In the genomic region with DNA sequence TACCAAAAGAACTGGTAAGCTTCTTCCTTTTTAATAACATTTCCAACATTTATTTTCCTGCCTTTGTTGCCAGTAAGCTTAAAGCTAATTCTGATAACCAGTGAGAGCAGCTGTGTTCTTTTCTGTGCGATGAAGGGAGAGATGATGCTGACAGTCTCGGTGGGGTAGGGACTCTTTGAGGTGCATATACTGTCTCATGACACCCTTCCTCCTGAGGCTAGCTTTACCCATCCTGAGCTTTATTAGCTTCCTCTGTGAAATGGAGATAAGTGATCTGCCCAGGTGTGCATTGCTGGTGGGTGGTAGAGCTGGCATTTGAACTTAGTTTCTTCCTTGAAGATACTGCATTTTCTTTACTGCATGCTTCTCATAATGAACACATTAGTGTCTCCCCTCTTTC, we compare ENCODE assay signal across 19 cellular contexts.
DNase-seq lines count a peak whose midpoint lies in the region; ATAC-seq, FAIRE-seq and TF ChIP-seq lines count a peak whose summit lies in the region.
"Had no signal": no experiment of that assay in that cellular context is flagged by ENCODE, and none has a peak within 500 bp of the region (broad histone marks: within the 10 kb centered on the region; RNA-seq: fewer than 3 reads in every experiment).

No MANE protein-coding gene starts in this region.

- H4K91ac ChIP-seq in H9 (ENCODE audit: insufficient read length, low read depth, low read length) (no peak overlapping the region), mesenchymal stem cell (ENCODE audit: low read length) (no peak overlapping the region)

- peak; percentile 38 for FAIRE-seq in GM12891 (lab: Jason Lieb, UNC)
- FAIRE-seq: G401.6, GM19239 had no signal

- H3K9ac ChIP-seq in H9 (ENCODE audit: extremely low read depth, insufficient read length, low read length) (no peak overlapping the region), mesenchymal stem cell (ENCODE audit: low read length) (no peak overlapping the region)

- H3K18ac ChIP-seq in H9 (ENCODE audit: insufficient read length, low read depth, low read length) (no peak overlapping the region), mesenchymal stem cell (ENCODE audit: low read depth in 1 of 2, low read length in 2 of 2) (no peak overlapping the region)

- peak overlapping the region; percentile 29 to 60 (median 49); a peak in 3 of 7 replicates for H3K27ac Mint-ChIP-seq in H9
- H3K27ac Mint-ChIP-seq: CD4-positive, alpha-beta memory T cell had no signal

- H3K27ac ChIP-seq in H9 (ENCODE audit: insufficient read length, low read depth, low read length) (no peak overlapping the region), mesenchymal stem cell (ENCODE audit: low read length, poor library complexity, severe bottlenecking) (no peak overlapping the region), suprapubic skin (no peak overlapping the region)

- no CpG with 5 or more reads among the region's 2 CpGs for WGBS in H9 (ENCODE audit: extremely low coverage, insufficient read length, low lambda C conversion rate)
- WGBS in mesenchymal stem cell: 83% methylated on average over 1 of the region's 2 CpGs
- WGBS in suprapubic skin: 82% methylated on average over 2 of the region's 2 CpGs

- H2BK5ac ChIP-seq in H9 (ENCODE audit: insufficient read length, low read length): no peak overlapping the region
- H2BK5ac ChIP-seq in mesenchymal stem cell (ENCODE audit: low read depth, low read length, poor library complexity, severe bottlenecking): no peak overlapping the region

- H3K36me3 ChIP-seq in mesenchymal stem cell (ENCODE audit: control insufficient read depth in 1 of 2, insufficient read depth in 2 of 2, low read depth in 1 of 2, low read length in 2 of 2) (no peaks in the 10 kb centered on the region), suprapubic skin (peaks cover 4% of the 10 kb centered on the region)

- H4K5ac ChIP-seq in H9 (ENCODE audit: insufficient read length, low read depth, low read length): no peak overlapping the region

- H3K23ac ChIP-seq in H9 (ENCODE audit: insufficient read length, low read depth, low read length) (no peak overlapping the region), mesenchymal stem cell (ENCODE audit: low read length in 2 of 2) (peak overlapping the region in 1 of 2 experiments; percentile 69)

- TF ChIP-seq CTCF in H9 (conservative IDR thresholded peaks at IDR 0.05) (no peak), suprapubic skin (IDR thresholded peaks at IDR 0.05) (no peak)

- H3K27me3 Mint-ChIP-seq in H9 (ENCODE audit: low read depth): no peaks in the 10 kb centered on the region
- H3K27me3 Mint-ChIP-seq: CD4-positive, alpha-beta memory T cell had no signal

- H3K9me3 ChIP-seq in H9 (ENCODE audit: control insufficient read depth, low read depth, low read length) (no peaks in the 10 kb centered on the region), mesenchymal stem cell (ENCODE audit: control insufficient read depth, low read length) (no peaks in the 10 kb centered on the region), suprapubic skin (no peaks in the 10 kb centered on the region)

- TF ChIP-seq EP300 in suprapubic skin (IDR thresholded peaks at IDR 0.05): no peak

- H2AK5ac ChIP-seq in H9 (ENCODE audit: insufficient read length, low read length): no peak overlapping the region
- H2AK5ac ChIP-seq in mesenchymal stem cell (ENCODE audit: low read length, severe bottlenecking): peak overlapping the region; percentile 76

- H3K4me3 ChIP-seq in mesenchymal stem cell (ENCODE audit: insufficient read depth in 1 of 2, low read depth in 1 of 2, low read length in 2 of 2) (no peak overlapping the region), suprapubic skin (no peak overlapping the region)

- TF ChIP-seq POLR2A in GM12891 (IDR thresholded peaks at IDR 0.05; ENCODE audit: low read depth, low read length): no peak
- TF ChIP-seq POLR2A in suprapubic skin (IDR thresholded peaks at IDR 0.05): no peak

- H2BK15ac ChIP-seq in H9 (ENCODE audit: low read depth, low read length): no peak overlapping the region
- no peak overlapping the region for H2BK15ac ChIP-seq in mesenchymal stem cell (ENCODE audit: low read depth, poor library complexity, severe bottlenecking)

- no peak overlapping the region for H3T11ph ChIP-seq in H9 (ENCODE audit: low read length)

- H3K27me3 ChIP-seq in H9 (ENCODE audit: insufficient read depth, low read length) (no peaks in the 10 kb centered on the region), mesenchymal stem cell (ENCODE audit: control insufficient read depth in 1 of 2, insufficient read depth in 1 of 2, low read length in 2 of 2) (no peaks in the 10 kb centered on the region), suprapubic skin (no peaks in the 10 kb centered on the region)

- H2AFZ ChIP-seq in H9 (ENCODE audit: low read length) (no peak overlapping the region), mesenchymal stem cell (ENCODE audit: low read depth, low read length) (no peak overlapping the region)

- H3K79me2 ChIP-seq in H9 (ENCODE audit: insufficient read depth, low read length): no peaks in the 10 kb centered on the region

- H4K8ac ChIP-seq in H9 (replicated peaks; ENCODE audit: insufficient read length, low read depth, low read length) (no peak overlapping the region), mesenchymal stem cell (ENCODE audit: low read length) (no peak overlapping the region)

- H3K4me2 ChIP-seq in H9 (ENCODE audit: insufficient read depth, insufficient read length, low read length) (no peak overlapping the region), mesenchymal stem cell (ENCODE audit: low read length, poor library complexity, severe bottlenecking) (no peak overlapping the region)

- H3K79me1 ChIP-seq in H9 (ENCODE audit: insufficient read depth, low read depth, low read length, poor library complexity, severe bottlenecking) (no peaks in the 10 kb centered on the region), mesenchymal stem cell (replicated peaks; ENCODE audit: low read length, poor library complexity, severe bottlenecking) (peaks cover 5% of the 10 kb centered on the region)

- H2BK20ac ChIP-seq in H9 (ENCODE audit: low read depth, low read length, poor library complexity, severe bottlenecking): no peak overlapping the region

- peaks cover 37 to 41% of the 10 kb centered on the region in 2 experiments for H3K4me1 Mint-ChIP-seq in H9
- H3K4me1 Mint-ChIP-seq: CD4-positive, alpha-beta memory T cell had no signal

- H2BK12ac ChIP-seq in H9 (ENCODE audit: insufficient read length, low read depth, low read length) (no peak overlapping the region), mesenchymal stem cell (ENCODE audit: low read length in 2 of 2) (no peak overlapping the region)

- H3K4me1 ChIP-seq in H9 (ENCODE audit: insufficient read depth, low read length) (peaks cover 7% of the 10 kb centered on the region), mesenchymal stem cell (ENCODE audit: control insufficient read depth, insufficient read depth, low read depth, low read length) (no peaks in the 10 kb centered on the region), suprapubic skin (no peaks in the 10 kb centered on the region)

- H2BK120ac ChIP-seq in H9 (ENCODE audit: low read depth, low read length, poor library complexity, severe bottlenecking) (no peak overlapping the region), mesenchymal stem cell (ENCODE audit: low read depth, low read length) (peak overlapping the region; percentile 30)

- H3K36me3 Mint-ChIP-seq in H9 (ENCODE audit: insufficient read depth in 1 of 3, low read depth in 3 of 3): no peaks in the 10 kb centered on the region

- H3K9me3 Mint-ChIP-seq in H9: no peaks in the 10 kb centered on the region

- H3K56ac ChIP-seq in H9 (ENCODE audit: insufficient read length, low read depth, low read length): no peak overlapping the region

- no peak overlapping the region for H3K4ac ChIP-seq in H9 (ENCODE audit: low read depth, low read length)
- no peak overlapping the region for H3K4ac ChIP-seq in mesenchymal stem cell (ENCODE audit: low read depth in 1 of 2, low read length in 2 of 2)

- H3K14ac ChIP-seq in H9 (ENCODE audit: insufficient read depth, low read length) (no peak overlapping the region), mesenchymal stem cell (ENCODE audit: low read length in 2 of 2) (no peak overlapping the region)

- H3K23me2 ChIP-seq in H9 (ENCODE audit: insufficient read length, low read depth, low read length, poor library complexity, severe bottlenecking): no peaks in the 10 kb centered on the region

- H3K4me3 Mint-ChIP-seq in H9: 0 out of 5 replicates have a peak overlapping the region, but pooled peaks of 1 of the 2 experiments have one; percentile 11
- H3K4me3 Mint-ChIP-seq: CD4-positive, alpha-beta memory T cell had no signal

- no peak for ATAC-seq in HG02588 (IDR thresholded peaks at IDR 0.05; ENCODE audit: unreplicated experiment)
- no peak for ATAC-seq in HG02763 (IDR thresholded peaks at IDR 0.05; ENCODE audit: unreplicated experiment)
- ATAC-seq: HCT116 had no signal

- DNase-seq in GM12891 (ENCODE audit: insufficient read length, low spot score) (no peak), H9 (no peak), NCI-H69 (lab: John Stamatoyannopoulos, UW) (peak; percentile 12), mesenchymal stem cell (no peak), suprapubic skin (ENCODE audit: low spot score in 2 of 2) (no peak), HT-29 (ENCODE audit: low spot score) (no peak)
- DNase-seq: C1 segment of cervical spinal cord; Calu3; CD4-positive, alpha-beta memory T cell; COR-L47; DMS53; DMS79 treated with DMSO at 0.1 percent for 48 hours; GOT3; H7 had no signal

- H4K20me1 ChIP-seq in H9 (ENCODE audit: control insufficient read depth, insufficient read depth, insufficient read length): no peaks in the 10 kb centered on the region

TF ChIP-seq in GM12891, 5 proteins besides CTCF, POLR2A, EP300 and RAD21:
- TF ChIP-seq POU2F2 (IDR thresholded peaks at IDR 0.05; ENCODE audit: low read depth, low read length) (no peak), TAF1 (IDR thresholded peaks at IDR 0.05; ENCODE audit: low read depth, low read length) (no peak)
